Comparison of ENCODE assay signal across 20 cellular contexts in genomic region chr12:6834254-6834653, GRCh38. TPM values are rescaled to one million over a fixed set of nuclear protein-coding genes. Genes with fewer than 3 reads are reported as not detected.
"Had no signal": no experiment of that assay in that cellular context is flagged by ENCODE, and none has a peak within 500 bp of the region (broad histone marks: within the 10 kb centered on the region; RNA-seq: fewer than 3 reads in every experiment).

No MANE protein-coding gene starts in this region.

- H3K27me3 ChIP-seq: cardiac muscle cell, pancreas, right lobe of liver, tibial artery had no signal

- H3K4me1 ChIP-seq: pancreas, psoas muscle, right lobe of liver had no signal

- H3K36me3 ChIP-seq: neutrophil, pancreas, right lobe of liver had no signal

- H3K36me3 Mint-ChIP-seq: immature natural killer cell; memory B cell; natural killer cell treated with Interleukin-12 subunit alpha and Interleukin-12 subunit beta and Interleukin-15 and Interleukin-18, amount 100 ng/mL, for 72 hours had no signal

- H3K9me3 Mint-ChIP-seq: activated naive CD8-positive, alpha-beta T cell treated with anti-CD3 and anti-CD28 coated beads, Interleukin-2, amount 50 U/mL, for 24 hours; immature natural killer cell; memory B cell; natural killer cell treated with Interleukin-12 subunit alpha and Interleukin-12 subunit beta and Interleukin-15 and Interleukin-18, amount 100 ng/mL, for 72 hours; stimulated activated naive CD8-positive, alpha-beta T cell treated with anti-CD3 and anti-CD28 coated beads, Interleukin-15, amount 100 ng/mL, for 72 hours; WTC11 had no signal

- H3K27ac ChIP-seq: cardiac muscle cell, neutrophil, pancreas, psoas muscle, right lobe of liver, skin epidermis, tibial artery had no signal

- H3K4me3 ChIP-seq: cardiac muscle cell, pancreas, psoas muscle, right lobe of liver, skin epidermis, tibial artery had no signal

- DNase-seq: activated CD4-positive, alpha-beta T cell treated with anti-CD3 and anti-CD28 coated beads, Interleukin-2, amount 50 U/mL, for 48 hours; activated gamma-delta T cell; activated naive CD4-positive, alpha-beta T cell treated with anti-CD3 and anti-CD28 coated beads, Interleukin-2, amount 50 U/mL, for 16 hours; activated naive CD8-positive, alpha-beta T cell treated with anti-CD3 and anti-CD28 coated beads, Interleukin-2, amount 50 U/mL, for 24 hours; activated T-cell treated with anti-CD3 and anti-CD28 coated beads for 4 hours; immature natural killer cell; right lobe of liver; stimulated activated CD4-positive, alpha-beta T cell treated with anti-CD3 and anti-CD28 coated beads, Interleukin-1b, Interleukin-23, amount 100 ng/mL, for 48 hours; stimulated activated naive CD8-positive, alpha-beta T cell treated with anti-CD3 and anti-CD28 coated beads, Interleukin-15, amount 100 ng/mL, for 72 hours; T-helper 1 cell; T-helper 9 cell; tibial artery had no signal

- H3K4me3 Mint-ChIP-seq: activated naive CD8-positive, alpha-beta T cell treated with anti-CD3 and anti-CD28 coated beads, Interleukin-2, amount 50 U/mL, for 24 hours; immature natural killer cell; memory B cell; natural killer cell treated with Interleukin-12 subunit alpha and Interleukin-12 subunit beta and Interleukin-15 and Interleukin-18, amount 100 ng/mL, for 72 hours; stimulated activated naive CD8-positive, alpha-beta T cell treated with anti-CD3 and anti-CD28 coated beads, Interleukin-15, amount 100 ng/mL, for 72 hours; WTC11 had no signal

- H3K9me3 ChIP-seq: neutrophil, pancreas, psoas muscle, right lobe of liver, tibial artery had no signal

- H3K27ac Mint-ChIP-seq: activated naive CD8-positive, alpha-beta T cell treated with anti-CD3 and anti-CD28 coated beads, Interleukin-2, amount 50 U/mL, for 24 hours; immature natural killer cell; memory B cell; natural killer cell treated with Interleukin-12 subunit alpha and Interleukin-12 subunit beta and Interleukin-15 and Interleukin-18, amount 100 ng/mL, for 72 hours had no signal

- ATAC-seq: activated naive CD8-positive, alpha-beta T cell treated with anti-CD3 and anti-CD28 coated beads, Interleukin-2, amount 50 U/mL, for 24 hours; natural killer cell treated with Interleukin-12 subunit alpha and Interleukin-12 subunit beta and Interleukin-15 and Interleukin-18, amount 100 ng/mL, for 72 hours; pancreas; psoas muscle; right lobe of liver; stimulated activated naive CD8-positive, alpha-beta T cell treated with anti-CD3 and anti-CD28 coated beads, Interleukin-15, amount 100 ng/mL, for 72 hours; WTC11 had no signal

RNA-seq across cellular contexts. Expression of gene P3H3, which starts 6.0 kb away (rescaled TPM):
- polyA plus RNA-seq: immature natural killer cell had no signal

RNA-seq across cellular contexts. Expression of gene GNB3, which starts 6.5 kb away (rescaled TPM):
- total RNA-seq: natural killer cell treated with Interleukin-12 subunit alpha and Interleukin-12 subunit beta and Interleukin-15 and Interleukin-18, amount 100 ng/mL, for 72 hours had no signal
- polyA plus RNA-seq: immature natural killer cell had no signal

RNA-seq across cellular contexts. Expression of gene GPR162, which starts 12.6 kb away (rescaled TPM):
- total RNA-seq: natural killer cell treated with Interleukin-12 subunit alpha and Interleukin-12 subunit beta and Interleukin-15 and Interleukin-18, amount 100 ng/mL, for 72 hours had no signal
- polyA plus RNA-seq: immature natural killer cell had no signal
